ENCODE assay signal across 8 cellular contexts in the genomic region with DNA sequence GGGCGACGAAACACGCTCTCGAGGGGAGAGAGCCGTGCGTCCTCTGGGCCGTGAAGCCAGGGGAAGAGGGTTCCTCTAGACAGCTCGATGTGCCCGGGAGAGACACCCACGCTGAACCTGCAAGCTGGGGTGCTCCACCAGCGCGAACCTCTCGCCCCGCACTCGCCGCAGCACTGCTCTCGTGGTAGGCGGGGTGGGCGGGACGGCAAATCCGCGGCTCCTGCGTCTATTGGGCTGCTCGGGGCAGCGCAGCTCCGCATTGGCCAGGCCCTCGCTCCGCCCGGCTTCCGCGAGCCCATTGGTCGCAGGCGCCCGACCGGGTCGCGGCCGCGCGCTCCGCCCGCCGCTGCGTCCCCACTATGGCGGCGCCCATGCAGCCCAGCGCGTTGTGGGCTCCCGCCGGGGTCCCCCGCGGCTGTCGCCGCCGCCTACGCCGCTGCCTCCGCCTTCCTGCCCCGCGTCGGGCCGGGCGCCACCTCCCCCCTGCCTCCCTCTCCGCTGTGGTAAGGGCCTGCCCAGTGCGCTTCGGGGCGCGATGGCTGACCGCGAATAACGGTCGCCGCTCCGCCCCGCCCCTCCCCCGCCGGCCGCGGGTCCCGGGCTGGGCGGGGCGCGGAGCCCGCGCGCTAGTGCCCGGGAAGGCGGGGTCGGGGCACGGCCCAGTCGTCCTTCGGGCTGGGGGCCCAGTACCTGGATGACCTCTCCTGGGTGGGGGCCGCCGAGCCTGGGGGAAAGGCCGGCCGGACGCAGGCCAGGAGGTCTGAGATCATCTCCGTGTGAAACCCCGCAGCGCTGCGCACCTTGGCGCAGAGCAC. TPM values are rescaled to one million over a fixed set of nuclear protein-coding genes. Genes with fewer than 3 reads are reported as not detected.
A peak's percentile ranks its signal among the peaks of the same experiment; 100 is the strongest.
DNase-seq lines count a peak whose midpoint lies in the region; ATAC-seq and TF ChIP-seq lines count a peak whose summit lies in the region.

A gene with protein sequence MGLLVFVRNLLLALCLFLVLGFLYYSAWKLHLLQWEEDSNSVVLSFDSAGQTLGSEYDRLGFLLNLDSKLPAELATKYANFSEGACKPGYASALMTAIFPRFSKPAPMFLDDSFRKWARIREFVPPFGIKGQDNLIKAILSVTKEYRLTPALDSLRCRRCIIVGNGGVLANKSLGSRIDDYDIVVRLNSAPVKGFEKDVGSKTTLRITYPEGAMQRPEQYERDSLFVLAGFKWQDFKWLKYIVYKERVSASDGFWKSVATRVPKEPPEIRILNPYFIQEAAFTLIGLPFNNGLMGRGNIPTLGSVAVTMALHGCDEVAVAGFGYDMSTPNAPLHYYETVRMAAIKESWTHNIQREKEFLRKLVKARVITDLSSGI (plus strand): TSS at position 346 of the 815 bp plus-strand sequence. CDS start 28,727 bp downstream, outside the sequence.

- no peaks in the 10 kb centered on the region for H3K9me3 Mint-ChIP-seq in CD4-positive, alpha-beta memory T cell

- POLR2A ChIA-PET in CD4-positive, alpha-beta memory T cell (lab: Charles Lee; ENCODE audit: partially characterized antibody): interaction anchor here (0.6 to 3.9 kb wide), 16 partner anchors 8 to 1414 kb away, joined by 3 to 41 read pairs (median 3); a partner anchor contains a TSS

- no peaks in the 10 kb centered on the region for H3K27me3 Mint-ChIP-seq in CD4-positive, alpha-beta memory T cell

- H3K4me3 ChIP-seq in CD4-positive, alpha-beta memory T cell (ENCODE audit: low read length in 2 of 2): peak within 1 kb of the TSS; percentile 25 to 79
- H3K4me3 ChIP-seq in HL-60 (replicated peaks; ENCODE audit: insufficient read depth, low read length): peak within 1 kb of the TSS; percentile 81

- CTCF ChIA-PET in CD4-positive, alpha-beta memory T cell (lab: Charles Lee; ENCODE audit: partially characterized antibody): interaction anchor here (0.9 kb wide), 1 partner anchor 57 kb away, joined by 3 read pairs; a partner anchor contains a TSS

- H3K27ac ChIP-seq in CD4-positive, alpha-beta memory T cell (ENCODE audit: low read depth, low read length): peak within 1 kb of the TSS; percentile 55
- peak within 1 kb of the TSS; percentile 83 for H3K27ac ChIP-seq in HL-60 (replicated peaks)

- DNase-seq in CD4-positive, alpha-beta memory T cell: peak; percentile 87 to 91 (median 89)
- DNase-seq in HL-60 (ENCODE audit: low read depth in 1 of 2, low spot score in 1 of 2) (peak; percentile 90 to 93), NK-92 (lab: John Stamatoyannopoulos, UW; ENCODE audit: unreplicated experiment) (peak; percentile 27), medulla oblongata (ENCODE audit: extremely low spot score) (peak; percentile 93)
- peak; percentile 68 to 81 for DNase-seq in activated CD8-positive, alpha-beta memory T cell treated with anti-CD3 and anti-CD28 coated beads for 1 hour (ENCODE audit: extremely low read depth in 1 of 2, low read depth in 1 of 2)
- DNase-seq in effector CD4-positive, alpha-beta T cell: peak; percentile 85
- DNase-seq in stimulated activated CD4-positive, alpha-beta T cell treated with anti-CD3 and anti-CD28 coated beads, TNF-alpha, amount 100 ng/mL, for 48 hours (ENCODE audit: low read depth in 3 of 3): peak; percentile 86 to 92 (median 90)

- peak within 1 kb of the TSS; percentile 88 to 94 (median 91) for H3K4me3 Mint-ChIP-seq in CD4-positive, alpha-beta memory T cell

- intact Hi-C loops in CD4-positive, alpha-beta memory T cell (cut with micrococcal nuclease): loop anchor here (1.0 to 5.0 kb wide), 5 partner anchors 57 to 535 kb away; a partner anchor contains a TSS

- H3K36me3 Mint-ChIP-seq in CD4-positive, alpha-beta memory T cell: peaks cover 12 to 36% of the 10 kb centered on the region in 2 donors

- no peaks in the 10 kb centered on the region for H3K9me3 ChIP-seq in CD4-positive, alpha-beta memory T cell (ENCODE audit: control insufficient read depth in 1 of 2, low read length in 2 of 2)

- no peaks in the 10 kb centered on the region for H3K27me3 ChIP-seq in CD4-positive, alpha-beta memory T cell (ENCODE audit: insufficient read depth, low read length)
- no peaks in the 10 kb centered on the region for H3K27me3 ChIP-seq in HL-60 (ENCODE audit: insufficient read depth, poor library complexity, severe bottlenecking)

- H3K4me1 Mint-ChIP-seq in CD4-positive, alpha-beta memory T cell: peaks cover 13 to 32% (median 25%) of the 10 kb centered on the region in 4 donors

- peaks cover 16% of the 10 kb centered on the region for H3K4me1 ChIP-seq in CD4-positive, alpha-beta memory T cell (ENCODE audit: insufficient read depth, low read length)

- TF ChIP-seq CTCF in HL-60 (IDR thresholded peaks at IDR 0.05; ENCODE audit: insufficient read depth, low read length): no peak

- ATAC-seq in GM19463 (IDR thresholded peaks at IDR 0.05; ENCODE audit: unreplicated experiment): peak; percentile 94

- peak within 1 kb of the TSS; percentile 76 to 89 (median 85) for H3K27ac Mint-ChIP-seq in CD4-positive, alpha-beta memory T cell

- H3K36me3 ChIP-seq in CD4-positive, alpha-beta memory T cell (ENCODE audit: insufficient read depth, low read length): peaks cover 18% of the 10 kb centered on the region

RNA-seq across cellular contexts. Expression of the gene that starts here (rescaled TPM):
- total RNA-seq in CD4-positive, alpha-beta memory T cell: 10 to 100 TPM; 22.6 to 29.6 TPM
- 1 to 10 TPM; 6.1 to 9.9 TPM for polyA plus RNA-seq in CD4-positive, alpha-beta memory T cell

Comparison
In these comparisons a context has a peak if more than half of its experiments do, and no peak if none do; other contexts are left out.
1. Peak in every context shown above with its lines: DNase-seq, ATAC-seq, H3K4me3 ChIP-seq and H3K27ac ChIP-seq.
2. DNase-seq: peak in every context shown above with its lines; median percentile 93 in medulla oblongata; 92 in HL-60; 90 in stimulated activated CD4-positive, alpha-beta T cell treated with anti-CD3 and anti-CD28 coated beads, TNF-alpha, amount 100 ng/mL, for 48 hours; 89 in CD4-positive, alpha-beta memory T cell; 85 in effector CD4-positive, alpha-beta T cell; 74 in activated CD8-positive, alpha-beta memory T cell treated with anti-CD3 and anti-CD28 coated beads for 1 hour; 27 in NK-92.